Comparison of ENCODE assay signal across 21 cellular contexts in genomic region chr11:110613526-110613925, GRCh38.
DNase-seq lines count a peak whose midpoint lies in the region; ATAC-seq and TF ChIP-seq lines count a peak whose summit lies in the region.
"Had no signal": no experiment of that assay in that cellular context is flagged by ENCODE, and none has a peak within 500 bp of the region (broad histone marks: within the 10 kb centered on the region; RNA-seq: fewer than 3 reads in every experiment).

No MANE protein-coding gene starts in this region.

- peaks cover 46% of the 10 kb centered on the region for H3K36me3 ChIP-seq in adipocyte (ENCODE audit: control insufficient read depth, insufficient read depth, low read length, severe bottlenecking)
- no peaks in the 10 kb centered on the region for H3K36me3 ChIP-seq in CD8-positive, alpha-beta T cell (ENCODE audit: insufficient read depth, low read length)

- H3K27ac Mint-ChIP-seq in CD8-positive, alpha-beta T cell, result no peak overlapping the region

- ATAC-seq in activated T-cell treated with anti-CD3 and anti-CD28 coated beads, Interleukin-2, amount 50 U/mL, for 4 hours, result no peak
- ATAC-seq in CD8-positive, alpha-beta T cell, result no peak
- ATAC-seq: Panc1, Right ventricle myocardium inferior had no signal

- H3K36me3 Mint-ChIP-seq in activated T-cell treated with anti-CD3 and anti-CD28 coated beads, Interleukin-2, amount 50 U/mL, for 4 hours (ENCODE audit: insufficient read depth), result no peaks in the 10 kb centered on the region
- no peaks in the 10 kb centered on the region for H3K36me3 Mint-ChIP-seq in CD8-positive, alpha-beta T cell

- DNase-seq in GM04504 (ENCODE audit: low read depth), result peak; percentile 3
- DNase-seq in adipocyte (ENCODE audit: low read depth), result peak; percentile 67
- DNase-seq in foreskin fibroblast, result peak; percentile 3 to 27
- no peak for DNase-seq in activated T-cell treated with anti-CD3 and anti-CD28 coated beads, Interleukin-2, amount 50 U/mL, for 4 hours
- no peak for DNase-seq in CD8-positive, alpha-beta T cell
- no peak for DNase-seq in anterior cingulate cortex (lab: John Stamatoyannopoulos, UW)
- no peak for DNase-seq in activated CD8-positive, alpha-beta memory T cell treated with anti-CD3 and anti-CD28 coated beads, Interleukin-2, amount 50 U/mL, for 4 hours
- DNase-seq: COR-L47, DMS153, GOT3, MM.1S, NCI-H1417, NCI-H1930, NCI-H2171, NCI-H446 treated with DMSO at 0.1 percent for 48 hours, NCI-H748 treated with DMSO at 0.1 percent for 48 hours had no signal

- H3K4me3 Mint-ChIP-seq in activated T-cell treated with anti-CD3 and anti-CD28 coated beads, Interleukin-2, amount 50 U/mL, for 4 hours, result no peak overlapping the region
- no peak overlapping the region for H3K4me3 Mint-ChIP-seq in CD8-positive, alpha-beta T cell

- POLR2A ChIA-PET in CD8-positive, alpha-beta T cell (lab: Charles Lee), result no interaction called here

- H3K27ac ChIP-seq in CD8-positive, alpha-beta T cell (ENCODE audit: low read depth, low read length), result no peak overlapping the region
- H3K27ac ChIP-seq: C4-2B, KMS-11 had no signal

- H3K4me3 ChIP-seq in adipocyte (ENCODE audit: low read length), result peak overlapping the region; percentile 2
- H3K4me3 ChIP-seq in foreskin fibroblast (ENCODE audit: low read depth in 1 of 2, low read length in 2 of 2), result no peak overlapping the region
- no peak overlapping the region for H3K4me3 ChIP-seq in CD8-positive, alpha-beta T cell (ENCODE audit: low read depth, low read length)
- H3K4me3 ChIP-seq: SK-N-MC had no signal

- intact Hi-C loops in CD8-positive, alpha-beta T cell (cut with DNase I, micrococcal nuclease), result no loop called here

- H3K9ac ChIP-seq in adipocyte (ENCODE audit: low read length), result peak overlapping the region; percentile 20
- H3K9ac ChIP-seq: KMS-11 had no signal

- CTCF ChIA-PET in CD8-positive, alpha-beta T cell (lab: Charles Lee), result no interaction called here

- TF ChIP-seq CTCF in foreskin fibroblast (IDR thresholded peaks at IDR 0.05; ENCODE audit: low read depth, low read length), result no peak
- no peak for TF ChIP-seq CTCF in CD8-positive, alpha-beta T cell (IDR thresholded peaks at IDR 0.05)

- peaks cover 3% of the 10 kb centered on the region for H3K9me3 Mint-ChIP-seq in activated T-cell treated with anti-CD3 and anti-CD28 coated beads, Interleukin-2, amount 50 U/mL, for 4 hours
- H3K9me3 Mint-ChIP-seq in CD8-positive, alpha-beta T cell, result no peaks in the 10 kb centered on the region

- H3K4me1 Mint-ChIP-seq in activated T-cell treated with anti-CD3 and anti-CD28 coated beads, Interleukin-2, amount 50 U/mL, for 4 hours (ENCODE audit: low read depth), result no peaks in the 10 kb centered on the region
- no peaks in the 10 kb centered on the region for H3K4me1 Mint-ChIP-seq in CD8-positive, alpha-beta T cell (ENCODE audit: low read depth)

- no peaks in the 10 kb centered on the region for H3K27me3 ChIP-seq in adipocyte (replicated peaks; ENCODE audit: control insufficient read depth, insufficient read depth, low read length)
- H3K27me3 ChIP-seq in CD8-positive, alpha-beta T cell (ENCODE audit: insufficient read depth, low read length), result no peaks in the 10 kb centered on the region

- H3K27me3 Mint-ChIP-seq in activated T-cell treated with anti-CD3 and anti-CD28 coated beads, Interleukin-2, amount 50 U/mL, for 4 hours (ENCODE audit: low read depth), result peaks cover 3% of the 10 kb centered on the region
- H3K27me3 Mint-ChIP-seq in CD8-positive, alpha-beta T cell (ENCODE audit: low read depth), result no peaks in the 10 kb centered on the region

- peaks cover 20% of the 10 kb centered on the region for H3K4me1 ChIP-seq in adipocyte (ENCODE audit: control insufficient read depth, insufficient read depth, low read length)
- no peaks in the 10 kb centered on the region for H3K4me1 ChIP-seq in CD8-positive, alpha-beta T cell (ENCODE audit: insufficient read depth, low read length)

- H3K9me3 ChIP-seq in adipocyte (ENCODE audit: control insufficient read depth, low read length), result no peaks in the 10 kb centered on the region
- no peaks in the 10 kb centered on the region for H3K9me3 ChIP-seq in CD8-positive, alpha-beta T cell (ENCODE audit: low read length)

Comparison
In these comparisons a context has a peak if more than half of its experiments do, and no peak if none do; other contexts are left out.
1. DNase-seq: peak in GM04504 (single experiment), adipocyte (single experiment) and foreskin fibroblast (2 of 2); none in activated T-cell treated with anti-CD3 and anti-CD28 coated beads, Interleukin-2, amount 50 U/mL, for 4 hours (single experiment), CD8-positive, alpha-beta T cell (0 of 7), anterior cingulate cortex (0 of 58) and activated CD8-positive, alpha-beta memory T cell treated with anti-CD3 and anti-CD28 coated beads, Interleukin-2, amount 50 U/mL, for 4 hours (single experiment).